ENCODE assay signal across 21 cellular contexts in genomic region chr7:2205036-2205780, GRCh38. TPM values are rescaled to one million over a fixed set of nuclear protein-coding genes. Genes with fewer than 3 reads are reported as not detected.
DNase-seq lines count a peak whose midpoint lies in the region; FAIRE-seq and TF ChIP-seq lines count a peak whose summit lies in the region.
"Had no signal": no experiment of that assay in that cellular context is flagged by ENCODE, and none has a peak within 500 bp of the region (broad histone marks: within the 10 kb centered on the region; RNA-seq: fewer than 3 reads in every experiment).

No MANE protein-coding gene starts in this region.

- H3K4me2 ChIP-seq in osteoblast (ENCODE audit: insufficient read depth, low read length) = no peak overlapping the region

- H2AFZ ChIP-seq in osteoblast (ENCODE audit: low read length) = no peak overlapping the region

- H3K9me3 ChIP-seq in cardiac muscle cell (ENCODE audit: low read depth) (no peaks in the 10 kb centered on the region), left ventricle myocardium inferior (replicated peaks) (no peaks in the 10 kb centered on the region), osteoblast (ENCODE audit: low read depth, low read length) (no peaks in the 10 kb centered on the region), tibial nerve (no peaks in the 10 kb centered on the region)
- H3K9me3 ChIP-seq: BLaER1, ovary had no signal

- peaks cover 10% of the 10 kb centered on the region for H4K20me1 ChIP-seq in osteoblast (ENCODE audit: insufficient read depth, low read length)

- no peak for TF ChIP-seq CTCF in cardiac muscle cell (IDR thresholded peaks at IDR 0.05; ENCODE audit: low read depth, low read length)
- no peak for TF ChIP-seq CTCF in left ventricle myocardium inferior (IDR thresholded peaks at IDR 0.05; ENCODE audit: borderline replicate concordance)
- no peak for TF ChIP-seq CTCF in osteoblast (IDR thresholded peaks at IDR 0.05; ENCODE audit: extremely low read depth, low read depth, low read length)
- no peak for TF ChIP-seq CTCF in tibial nerve (IDR thresholded peaks at IDR 0.05)

- WGBS in tibial nerve, 2 donors = 78 to 88% methylated on average over 16 of the region's 16 CpGs

- FAIRE-seq in urothelium cell line (lab: Jason Lieb, UNC) = peak; percentile 68
- no peak for FAIRE-seq in GM19239 (lab: Jason Lieb, UNC)
- FAIRE-seq: endometrium, small intestine had no signal

- no peaks in the 10 kb centered on the region for H3K27me3 ChIP-seq in cardiac muscle cell
- H3K27me3 ChIP-seq in left ventricle myocardium inferior (ENCODE audit: low read depth) = no peaks in the 10 kb centered on the region
- no peaks in the 10 kb centered on the region for H3K27me3 ChIP-seq in osteoblast (ENCODE audit: insufficient read depth, low read length)
- H3K27me3 ChIP-seq in tibial nerve = no peaks in the 10 kb centered on the region
- H3K27me3 ChIP-seq: BLaER1, ovary had no signal

- intact Hi-C loops in left ventricle myocardium inferior (cut with micrococcal nuclease) = no loop called here

- H3K4me1 ChIP-seq in cardiac muscle cell (ENCODE audit: low read depth) (peaks cover 61% of the 10 kb centered on the region), left ventricle myocardium inferior (peaks cover 13% of the 10 kb centered on the region), osteoblast (ENCODE audit: insufficient read depth, low read length) (no peaks in the 10 kb centered on the region), tibial nerve (peaks cover 0 to 18% (median 0%) of the 10 kb centered on the region in 4 donors)

- DNase-seq in cardiac muscle cell (ENCODE audit: low read depth in 1 of 2, low spot score in 1 of 2) (peak in 1 of 2 donors; percentile 25), left ventricle myocardium inferior (no peak), fibroblast of peridontal ligament (ENCODE audit: extremely low read depth) (peak; percentile 7), osteoblast (ENCODE audit: insufficient read length, low spot score, missing footprints) (peak; percentile 37), urothelium cell line (ENCODE audit: low spot score) (no peak), NCI-H1105 (lab: John Stamatoyannopoulos, UW) (no peak), tibial nerve (ENCODE audit: low spot score in 2 of 2) (no peak), GM19239 (ENCODE audit: insufficient read length, low spot score) (no peak)
- DNase-seq: activated CD4-positive, alpha-beta T cell treated with anti-CD3 and anti-CD28 coated beads for 1 hour; activated naive CD8-positive, alpha-beta T cell treated with anti-CD3 and anti-CD28 coated beads for 36 hours; Calu3; cortex of kidney; EL; NCI-H1417 treated with DMSO at 0.1 percent for 48 hours; NCI-H524; small intestine; stimulated activated CD4-positive, alpha-beta T cell treated with anti-CD3 and anti-CD28 coated beads, Interleukin-2, amount 100 ng/mL, for 48 hours; stimulated activated naive CD8-positive, alpha-beta T cell treated with anti-CD3 and anti-CD28 coated beads, Interleukin-15, amount 100 ng/mL, for 72 hours had no signal

- H3K4me3 ChIP-seq in cardiac muscle cell = no peak overlapping the region
- H3K4me3 ChIP-seq in left ventricle myocardium inferior = no peak overlapping the region
- no peak overlapping the region for H3K4me3 ChIP-seq in osteoblast (ENCODE audit: insufficient read depth, low read length)
- no peak overlapping the region for H3K4me3 ChIP-seq in tibial nerve
- H3K4me3 ChIP-seq: BLaER1, ovary had no signal

- H3K36me3 ChIP-seq in cardiac muscle cell (no peaks in the 10 kb centered on the region), left ventricle myocardium inferior (peaks cover 19% of the 10 kb centered on the region), osteoblast (ENCODE audit: insufficient read depth, low read length) (peaks cover 16% of the 10 kb centered on the region), tibial nerve (peaks cover 0 to 52% (median 0%) of the 10 kb centered on the region in 3 donors)
- H3K36me3 ChIP-seq: ovary had no signal

- TF ChIP-seq POLR2A in tibial nerve (IDR thresholded peaks at IDR 0.05) = no peak

- H3K27ac ChIP-seq in cardiac muscle cell (peak overlapping the region; percentile 85), left ventricle myocardium inferior (replicated peaks) (no peak overlapping the region), osteoblast (ENCODE audit: low read depth, low read length) (no peak overlapping the region), tibial nerve (no peak overlapping the region)
- H3K27ac ChIP-seq: BLaER1 had no signal

- H3K79me2 ChIP-seq in osteoblast (ENCODE audit: insufficient read depth, low read length) = peaks cover 3% of the 10 kb centered on the region

- no peak for TF ChIP-seq EP300 in tibial nerve (IDR thresholded peaks at IDR 0.05)

RNA-seq across cellular contexts. Expression of gene MAD1L1, which starts 27.5 kb away (rescaled TPM):
- total RNA-seq in cardiac muscle cell = 56.2 and 70.6 TPM in 2 replicates
- polyA plus RNA-seq in cardiac muscle cell = 38.3 and 47.0 TPM in 2 replicates
- total RNA-seq in left ventricle myocardium inferior = 16.2 TPM
- 66.2 and 72.2 TPM in 2 replicates for total RNA-seq in osteoblast
- total RNA-seq in tibial nerve = 100 to 1,000 TPM in 1 of 4 donors, 10 to 100 TPM in 3; 60.3 to 149 (median 73.7) TPM

RNA-seq across cellular contexts. Expression of gene MRM2, which starts 36.8 kb away (rescaled TPM):
- 22.6 and 24.2 TPM in 2 replicates for total RNA-seq in cardiac muscle cell
- 35.6 and 53.5 TPM in 2 replicates for polyA plus RNA-seq in cardiac muscle cell
- total RNA-seq in left ventricle myocardium inferior = 19.9 TPM
- total RNA-seq in osteoblast = 21.4 and 21.5 TPM in 2 replicates
- total RNA-seq in tibial nerve = 10 to 100 TPM; 13.4 to 24.7 (median 15.8) TPM

RNA-seq across cellular contexts. Expression of gene NUDT1, which starts 36.8 kb away (rescaled TPM):
- 16.2 and 33.0 TPM in 2 replicates for total RNA-seq in cardiac muscle cell
- polyA plus RNA-seq in cardiac muscle cell = 33.8 and 37.5 TPM in 2 replicates
- total RNA-seq in left ventricle myocardium inferior = 12.5 TPM
- total RNA-seq in osteoblast = 18.5 and 21.8 TPM in 2 replicates
- 10 to 100 TPM; 12.9 to 37.6 (median 26.6) TPM for total RNA-seq in tibial nerve

Comparison
In these comparisons a context has a peak if more than half of its experiments do, and no peak if none do; other contexts are left out.
1. DNase-seq: peak in fibroblast of peridontal ligament (single experiment) and osteoblast (single experiment); none in left ventricle myocardium inferior (single experiment), urothelium cell line (single experiment), NCI-H1105 (single experiment), tibial nerve (0 of 2) and GM19239 (single experiment).